ENCODE assay signal across 8 cellular contexts in genomic region chr1:151346769-151347522, GRCh38. TPM values are rescaled to one million over a fixed set of nuclear protein-coding genes. Genes with fewer than 3 reads are reported as not detected.
A peak's percentile ranks its signal among the peaks of the same experiment; 100 is the strongest.
DNase-seq lines count a peak whose midpoint lies in the region; ATAC-seq and TF ChIP-seq lines count a peak whose summit lies in the region.

TSS of gene RFX5 (minus strand) at chr1:151347252. CDS start at chr1:151346320, 932 bp downstream.

- peak within 1 kb of the TSS; percentile 59 for H3K4me2 ChIP-seq in parathyroid adenoma (ENCODE audit: low read length)

- H2AFZ ChIP-seq in parathyroid adenoma, result peak within 1 kb of the TSS; percentile 85

- TF ChIP-seq POLR2A in tibial nerve (IDR thresholded peaks at IDR 0.05), result peak in 1 of 2 donors; percentile 50

- no peak for TF ChIP-seq CTCF in GM12875 (IDR thresholded peaks at IDR 0.05; ENCODE audit: borderline replicate concordance, insufficient read depth, low read depth, low read length)
- TF ChIP-seq CTCF in cardiac muscle cell (IDR thresholded peaks at IDR 0.05; ENCODE audit: low read depth, low read length), result no peak
- no peak for TF ChIP-seq CTCF in parathyroid adenoma (IDR thresholded peaks at IDR 0.05)
- peak in 2 of 5 experiments; percentile 9 to 15 for TF ChIP-seq CTCF in tibial nerve (IDR thresholded peaks at IDR 0.05)

- H3K27ac ChIP-seq in cardiac muscle cell (peak within 1 kb of the TSS; percentile 91), parathyroid adenoma (peak within 1 kb of the TSS; percentile 80), tibial nerve (peak within 1 kb of the TSS; percentile 88 to 94 (median 92))

- H3K36me3 ChIP-seq in adipocyte (ENCODE audit: control insufficient read depth, insufficient read depth, low read length, severe bottlenecking) (peaks cover 19% of the 10 kb centered on the region), cardiac muscle cell (peaks cover 11% of the 10 kb centered on the region), parathyroid adenoma (ENCODE audit: control insufficient read depth, insufficient read depth, low read length) (no peaks in the 10 kb centered on the region), tibial nerve (peaks cover 0 to 33% (median 19%) of the 10 kb centered on the region in 3 donors)

- H3K9ac ChIP-seq in adipocyte (ENCODE audit: low read length) (peak within 1 kb of the TSS; percentile 88), parathyroid adenoma (no peak within 1 kb of the TSS)

- peak; percentile 96 for ATAC-seq in HG02798 (IDR thresholded peaks at IDR 0.05; ENCODE audit: poor library complexity, unreplicated experiment)

- H3K79me2 ChIP-seq in parathyroid adenoma, result no peaks in the 10 kb centered on the region

- H3K4me3 ChIP-seq in GM12875 (ENCODE audit: low read depth, low read length) (peak within 1 kb of the TSS; percentile 66), adipocyte (ENCODE audit: low read length) (peak within 1 kb of the TSS; percentile 96), cardiac muscle cell (peak within 1 kb of the TSS; percentile 39), parathyroid adenoma (ENCODE audit: low read depth, low read length) (peak within 1 kb of the TSS; percentile 67), tibial nerve (peak within 1 kb of the TSS; percentile 62 to 77 (median 70))

- peak; percentile 41 to 67 for TF ChIP-seq EP300 in tibial nerve (IDR thresholded peaks at IDR 0.05)

- H3K4me1 ChIP-seq in adipocyte (ENCODE audit: control insufficient read depth, insufficient read depth, low read length), result peaks cover 17% of the 10 kb centered on the region
- H3K4me1 ChIP-seq in cardiac muscle cell (ENCODE audit: low read depth), result peaks cover 9% of the 10 kb centered on the region
- no peaks in the 10 kb centered on the region for H3K4me1 ChIP-seq in parathyroid adenoma
- peaks cover 0 to 21% (median 9%) of the 10 kb centered on the region in 4 donors for H3K4me1 ChIP-seq in tibial nerve

- H3K27me3 ChIP-seq in adipocyte (replicated peaks; ENCODE audit: control insufficient read depth, insufficient read depth, low read length) (no peaks in the 10 kb centered on the region), cardiac muscle cell (no peaks in the 10 kb centered on the region), parathyroid adenoma (ENCODE audit: control insufficient read depth, insufficient read depth, low read length) (no peaks in the 10 kb centered on the region), tibial nerve (no peaks in the 10 kb centered on the region)

- DNase-seq in NCI-H1436 (lab: John Stamatoyannopoulos, UW), result peak; percentile 95
- DNase-seq in T follicular helper cell (ENCODE audit: low read depth), result peak; percentile 91
- peak; percentile 99 for DNase-seq in adipocyte (ENCODE audit: low read depth)
- DNase-seq in cardiac muscle cell (ENCODE audit: low read depth in 1 of 2, low spot score in 1 of 2), result peak; percentile 97 to 98
- DNase-seq in tibial nerve (ENCODE audit: low spot score in 2 of 2), result peak; percentile 87 to 93

- no peaks in the 10 kb centered on the region for H3K9me3 ChIP-seq in adipocyte (ENCODE audit: control insufficient read depth, low read length)
- no peaks in the 10 kb centered on the region for H3K9me3 ChIP-seq in cardiac muscle cell (ENCODE audit: low read depth)
- no peaks in the 10 kb centered on the region for H3K9me3 ChIP-seq in parathyroid adenoma (ENCODE audit: control insufficient read depth, low read length)
- no peaks in the 10 kb centered on the region for H3K9me3 ChIP-seq in tibial nerve

- 0% methylated on average over 38 of the region's 38 CpGs for WGBS in tibial nerve, 2 donors

RNA-seq across cellular contexts. Expression of gene RFX5, which starts in this region (rescaled TPM):
- total RNA-seq in cardiac muscle cell (67.8 and 87.2 TPM in 2 replicates), tibial nerve (10 to 100 TPM; 17.7 to 45.0 (median 32.8) TPM)
- polyA plus RNA-seq in cardiac muscle cell, result 51.3 and 52.4 TPM in 2 replicates

Comparison
In these comparisons a context has a peak if more than half of its experiments do, and no peak if none do; other contexts are left out.
1. Peak in every context shown above with its lines: DNase-seq, ATAC-seq, H3K4me3 ChIP-seq and H3K27ac ChIP-seq.
2. H3K4me3 ChIP-seq: peak in every context shown above with its lines; median percentile 96 in adipocyte; 70 in tibial nerve; 67 in parathyroid adenoma; 66 in GM12875; 39 in cardiac muscle cell.